In genomic region chr10:113967096-113967495, GRCh38 we compare ENCODE assay signal across 30 cellular contexts.
DNase-seq lines count a peak whose midpoint lies in the region; ATAC-seq and TF ChIP-seq lines count a peak whose summit lies in the region.
"Had no signal": no experiment of that assay in that cellular context is flagged by ENCODE, and none has a peak within 500 bp of the region (broad histone marks: within the 10 kb centered on the region; RNA-seq: fewer than 3 reads in every experiment).

No MANE protein-coding gene starts in this region.

- H3K27ac Mint-ChIP-seq in HFFc6, result no peak overlapping the region
- H3K27ac Mint-ChIP-seq: activated CD4-positive, alpha-beta memory T cell treated with anti-CD3 and anti-CD28 coated beads, Interleukin-2, amount 10 ng/mL, durations not matched to agents 7 days and 5 days; activated naive CD4-positive, alpha-beta T cell treated with anti-CD3 and anti-CD28 coated beads, Interleukin-2, amount 50 U/mL, for 72 hours; activated T-helper 2 cell treated with anti-CD3 and anti-CD28 coated beads, Interferon-gamma antibody, Interleukin-2, Interleukin-4, amounts not matched to agents 10 μg/mL and 5 μg/mL and 100 μg/mL, durations not matched to agents 14 hours and 24 hours and 36 hours; CD4-positive, alpha-beta T cell; naive B cell; progenitor cell of endocrine pancreas; T-helper 1 cell treated with Interleukin-12 subunit alpha and Interleukin-12 subunit beta and Interleukin-4 antibody, amounts not matched to agents 30 μg/mL and 1 μg/mL, for 36 hours had no signal

- no peak overlapping the region for H3K27ac ChIP-seq in psoas muscle
- H3K27ac ChIP-seq: breast epithelium, epithelial cell of prostate, left ventricle myocardium inferior, neutrophil, thoracic aorta, uterus had no signal

- H3K9me3 Mint-ChIP-seq in HFFc6, result peaks cover 8% of the 10 kb centered on the region

- intact Hi-C loops in psoas muscle (cut with DNase I), result no loop called here

- no peaks in the 10 kb centered on the region for H3K4me1 Mint-ChIP-seq in HFFc6 (ENCODE audit: low read depth)

- 69 to 80% (median 75%) methylated on average over 7 of the region's 7 CpGs for WGBS in psoas muscle, 3 donors

- H3K9me3 ChIP-seq in psoas muscle, result no peaks in the 10 kb centered on the region
- H3K9me3 ChIP-seq: breast epithelium, left ventricle myocardium inferior, MG63, neutrophil, SK-N-SH, thoracic aorta, uterus had no signal

- H3K36me3 ChIP-seq in psoas muscle (ENCODE audit: insufficient read depth in 1 of 2, low read depth in 1 of 2), result no peaks in the 10 kb centered on the region
- H3K36me3 ChIP-seq: breast epithelium, left ventricle myocardium inferior, MG63, neutrophil, thoracic aorta, uterus had no signal

- TF ChIP-seq CTCF in psoas muscle (IDR thresholded peaks at IDR 0.05) (no peak), HFFc6 (IDR thresholded peaks at IDR 0.05) (no peak)

- H3K4me3 Mint-ChIP-seq in HFFc6, result no peak overlapping the region
- H3K4me3 Mint-ChIP-seq: activated CD4-positive, alpha-beta memory T cell treated with anti-CD3 and anti-CD28 coated beads, Interleukin-2, amount 10 ng/mL, durations not matched to agents 7 days and 5 days; CD4-positive, alpha-beta T cell; naive B cell; T-helper 1 cell treated with Interleukin-12 subunit alpha and Interleukin-12 subunit beta and Interleukin-4 antibody, amounts not matched to agents 30 μg/mL and 1 μg/mL, for 36 hours had no signal

- DNase-seq in Ammon's horn (ENCODE audit: low spot score), result peak; percentile 57
- DNase-seq in NCI-H69 (lab: John Stamatoyannopoulos, UW), result peak; percentile 1
- no peak for DNase-seq in psoas muscle
- no peak for DNase-seq in iPS-NIHi7 (ENCODE audit: extremely low spot score)
- no peak for DNase-seq in HFFc6
- DNase-seq: activated CD4-positive, alpha-beta memory T cell treated with anti-CD3 and anti-CD28 coated beads, Interleukin-2, amount 10 ng/mL, durations not matched to agents 7 days and 5 days; CD4-positive, alpha-beta T cell; effector CD4-positive, alpha-beta T cell; left ventricle myocardium inferior; MG63; naive B cell; NCI-H2029 treated with DMSO at 0.1 percent for 48 hours; NCI-H774; OCI-M1; SK-N-SH; stimulated activated naive CD8-positive, alpha-beta T cell treated with anti-CD3 and anti-CD28 coated beads, Interleukin-15, Interleukin-2, amounts not matched to agents 100 U/mL and 50 U/mL, for 24 hours; uterus had no signal

- H3K4me1 ChIP-seq in psoas muscle, result no peaks in the 10 kb centered on the region
- H3K4me1 ChIP-seq: breast epithelium, left ventricle myocardium inferior, uterus had no signal

- H3K36me3 Mint-ChIP-seq in HFFc6 (ENCODE audit: low read depth), result peaks cover 8% of the 10 kb centered on the region

- ATAC-seq in GM18909 (IDR thresholded peaks at IDR 0.05; ENCODE audit: poor library complexity, unreplicated experiment) (peak; percentile 54), HG02885 (IDR thresholded peaks at IDR 0.05; ENCODE audit: poor library complexity, unreplicated experiment) (peak; percentile 61), psoas muscle (no peak), HG02763 (IDR thresholded peaks at IDR 0.05; ENCODE audit: unreplicated experiment) (no peak)
- ATAC-seq: activated CD4-positive, CD25-positive, alpha-beta regulatory T cell treated with anti-CD3 and anti-CD28 coated beads, Interleukin-2, amount 50 U/mL, for 24 hours; K562; stimulated activated naive CD8-positive, alpha-beta T cell treated with anti-CD3 and anti-CD28 coated beads, Interleukin-15, Interleukin-2, amounts not matched to agents 100 U/mL and 50 U/mL, for 24 hours had no signal

- H3K27me3 Mint-ChIP-seq in HFFc6 (ENCODE audit: insufficient read depth), result peaks cover 15% of the 10 kb centered on the region
- H3K27me3 Mint-ChIP-seq: CD4-positive, alpha-beta T cell; naive B cell; progenitor cell of endocrine pancreas had no signal

- no peaks in the 10 kb centered on the region for H3K27me3 ChIP-seq in psoas muscle (ENCODE audit: insufficient read depth in 3 of 3, low read length in 2 of 3)
- H3K27me3 ChIP-seq: breast epithelium, neutrophil, uterus had no signal

- no peak overlapping the region for H3K4me3 ChIP-seq in psoas muscle
- H3K4me3 ChIP-seq: breast epithelium, K562, left ventricle myocardium inferior, MG63, thoracic aorta, uterus had no signal

Comparison
In these comparisons a context has a peak if more than half of its experiments do, and no peak if none do; other contexts are left out.
1. DNase-seq: peak in Ammon's horn (single experiment) and NCI-H69 (single experiment); none in psoas muscle (0 of 2), iPS-NIHi7 (single experiment) and HFFc6 (single experiment).
2. ATAC-seq: peak in GM18909 (single experiment) and HG02885 (single experiment); none in psoas muscle (0 of 4) and HG02763 (single experiment).